ENCODE assay signal across 1 cellular context in the genomic region with DNA sequence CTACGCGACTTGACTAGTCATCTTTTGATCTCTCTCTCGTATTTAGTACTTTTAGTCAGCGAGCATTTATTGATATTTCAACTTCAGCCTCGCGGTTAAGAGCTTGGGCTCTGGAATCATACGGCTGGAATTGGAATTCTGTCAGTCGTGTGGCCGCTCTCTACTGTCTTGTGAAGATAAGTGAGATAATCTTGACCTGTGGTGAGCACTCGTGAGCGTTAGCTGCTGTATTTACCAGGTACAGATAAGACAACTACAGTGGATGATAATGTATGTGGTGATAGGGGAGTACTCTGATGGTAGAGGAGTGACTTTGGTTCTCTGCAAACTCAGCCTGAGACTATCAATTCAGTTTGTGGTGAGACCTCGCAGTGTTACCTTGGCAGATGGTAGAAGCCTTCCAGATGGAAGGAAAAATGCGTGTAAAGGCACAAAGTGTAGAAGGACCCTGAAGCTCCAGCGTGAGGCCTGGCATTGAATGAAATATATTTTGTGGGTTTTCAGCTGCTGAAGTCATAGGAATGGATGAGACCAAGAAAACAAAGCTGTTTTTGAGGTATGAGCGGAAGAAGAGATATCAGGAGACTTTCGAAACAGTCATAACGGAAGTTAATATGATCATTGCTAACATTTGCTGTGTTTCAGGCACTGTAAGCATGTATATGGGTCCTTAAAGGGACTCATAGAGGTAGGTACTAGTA.
TF ChIP-seq lines count a peak whose summit lies in the region.

No MANE protein-coding gene starts in this region.

TF ChIP-seq in K562, 482 proteins besides CTCF, POLR2A, EP300 and RAD21 (continued from another document and continues in another):
- TF ChIP-seq, protein P1, sequence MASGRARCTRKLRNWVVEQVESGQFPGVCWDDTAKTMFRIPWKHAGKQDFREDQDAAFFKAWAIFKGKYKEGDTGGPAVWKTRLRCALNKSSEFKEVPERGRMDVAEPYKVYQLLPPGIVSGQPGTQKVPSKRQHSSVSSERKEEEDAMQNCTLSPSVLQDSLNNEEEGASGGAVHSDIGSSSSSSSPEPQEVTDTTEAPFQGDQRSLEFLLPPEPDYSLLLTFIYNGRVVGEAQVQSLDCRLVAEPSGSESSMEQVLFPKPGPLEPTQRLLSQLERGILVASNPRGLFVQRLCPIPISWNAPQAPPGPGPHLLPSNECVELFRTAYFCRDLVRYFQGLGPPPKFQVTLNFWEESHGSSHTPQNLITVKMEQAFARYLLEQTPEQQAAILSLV (tag; IDR thresholded peaks at IDR 0.05): no peak
- TF ChIP-seq, protein P2, sequence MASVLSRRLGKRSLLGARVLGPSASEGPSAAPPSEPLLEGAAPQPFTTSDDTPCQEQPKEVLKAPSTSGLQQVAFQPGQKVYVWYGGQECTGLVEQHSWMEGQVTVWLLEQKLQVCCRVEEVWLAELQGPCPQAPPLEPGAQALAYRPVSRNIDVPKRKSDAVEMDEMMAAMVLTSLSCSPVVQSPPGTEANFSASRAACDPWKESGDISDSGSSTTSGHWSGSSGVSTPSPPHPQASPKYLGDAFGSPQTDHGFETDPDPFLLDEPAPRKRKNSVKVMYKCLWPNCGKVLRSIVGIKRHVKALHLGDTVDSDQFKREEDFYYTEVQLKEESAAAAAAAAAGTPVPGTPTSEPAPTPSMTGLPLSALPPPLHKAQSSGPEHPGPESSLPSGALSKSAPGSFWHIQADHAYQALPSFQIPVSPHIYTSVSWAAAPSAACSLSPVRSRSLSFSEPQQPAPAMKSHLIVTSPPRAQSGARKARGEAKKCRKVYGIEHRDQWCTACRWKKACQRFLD (CRISPR knock-in tag; IDR thresholded peaks at IDR 0.05): peak; percentile 43; the same call in 1 of the 2 replicates
- TF ChIP-seq, protein P3, sequence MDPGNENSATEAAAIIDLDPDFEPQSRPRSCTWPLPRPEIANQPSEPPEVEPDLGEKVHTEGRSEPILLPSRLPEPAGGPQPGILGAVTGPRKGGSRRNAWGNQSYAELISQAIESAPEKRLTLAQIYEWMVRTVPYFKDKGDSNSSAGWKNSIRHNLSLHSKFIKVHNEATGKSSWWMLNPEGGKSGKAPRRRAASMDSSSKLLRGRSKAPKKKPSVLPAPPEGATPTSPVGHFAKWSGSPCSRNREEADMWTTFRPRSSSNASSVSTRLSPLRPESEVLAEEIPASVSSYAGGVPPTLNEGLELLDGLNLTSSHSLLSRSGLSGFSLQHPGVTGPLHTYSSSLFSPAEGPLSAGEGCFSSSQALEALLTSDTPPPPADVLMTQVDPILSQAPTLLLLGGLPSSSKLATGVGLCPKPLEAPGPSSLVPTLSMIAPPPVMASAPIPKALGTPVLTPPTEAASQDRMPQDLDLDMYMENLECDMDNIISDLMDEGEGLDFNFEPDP (CRISPR knock-in tag; IDR thresholded peaks at IDR 0.05): no peak
- TF ChIP-seq FOXA1 (IDR thresholded peaks at IDR 0.05; ENCODE audit: borderline replicate concordance) (no peak), SRSF3 (IDR thresholded peaks at IDR 0.05; ENCODE audit: insufficient read depth, low read length) (no peak), FOXK2 (conservative IDR thresholded peaks at IDR 0.05 in 1 of 2, IDR thresholded peaks at IDR 0.05 in 1 of 2; ENCODE audit: low read depth in 2 of 2) (peak in 1 of 2 experiments; percentile 62; a peak in 2 of 4 replicates), ZBTB7A (IDR thresholded peaks at IDR 0.05; ENCODE audit: borderline replicate concordance, control insufficient read depth, low read depth, low read length) (no peak), RBM25 (IDR thresholded peaks at IDR 0.05; ENCODE audit: low read depth, low read length, severe bottlenecking) (no peak), ZC3H8 (IDR thresholded peaks at IDR 0.05) (no peak), ZNF717 (CRISPR knock-in tag; IDR thresholded peaks at IDR 0.05) (no peak), ZNF311 (CRISPR knock-in tag; IDR thresholded peaks at IDR 0.05) (no peak), CHD2 (IDR thresholded peaks at IDR 0.05; ENCODE audit: low read depth, low read length) (no peak), ZNF766 (CRISPR knock-in tag; conservative IDR thresholded peaks at IDR 0.05) (0 out of 2 replicates have a peak, but pooled peaks have one; percentile 32), ZNF347 (CRISPR knock-in tag; IDR thresholded peaks at IDR 0.05; ENCODE audit: low read depth) (no peak), ZNF408 (CRISPR knock-in tag; IDR thresholded peaks at IDR 0.05; ENCODE audit: low read depth) (no peak), NEUROD1 (IDR thresholded peaks at IDR 0.05; ENCODE audit: borderline replicate concordance, low read depth, low read length, partially characterized antibody) (peak; percentile 22), NR3C1 (CRISPR knock-in tag; IDR thresholded peaks at IDR 0.05) (no peak), ZNF584 (CRISPR knock-in tag; IDR thresholded peaks at IDR 0.05; ENCODE audit: low read depth) (no peak), BMI1 (IDR thresholded peaks at IDR 0.05; ENCODE audit: low read length) (no peak), ASH1L (IDR thresholded peaks at IDR 0.05; ENCODE audit: borderline replicate concordance, low read depth, partially characterized antibody) (no peak), HNRNPK (IDR thresholded peaks at IDR 0.05; ENCODE audit: low read depth, low read length, poor library complexity, severe bottlenecking) (no peak), JUNB (CRISPR knock-in tag; conservative IDR thresholded peaks at IDR 0.05) (no peak), HNRNPLL (IDR thresholded peaks at IDR 0.05; ENCODE audit: low read depth, low read length, poor library complexity, severe bottlenecking) (no peak), GTF2A2 (tag; IDR thresholded peaks at IDR 0.05) (no peak), HLTF (IDR thresholded peaks at IDR 0.05) (no peak), JUND (IDR thresholded peaks at IDR 0.05; ENCODE audit: borderline replicate concordance, low read depth, low read length) (peak; percentile 65; the same call in 1 of the 2 replicates), JUND (tag; IDR thresholded peaks at IDR 0.05; ENCODE audit: borderline replicate concordance, low read depth, low read length) (no peak; the same call in 2 of the 3 replicates), FOXA3 (CRISPR knock-in tag; conservative IDR thresholded peaks at IDR 0.05 in 1 of 2, IDR thresholded peaks at IDR 0.05 in 1 of 2) (peak in 1 of 2 experiments; percentile 96; a peak in 3 of 4 replicates)
- TF ChIP-seq, protein P4, sequence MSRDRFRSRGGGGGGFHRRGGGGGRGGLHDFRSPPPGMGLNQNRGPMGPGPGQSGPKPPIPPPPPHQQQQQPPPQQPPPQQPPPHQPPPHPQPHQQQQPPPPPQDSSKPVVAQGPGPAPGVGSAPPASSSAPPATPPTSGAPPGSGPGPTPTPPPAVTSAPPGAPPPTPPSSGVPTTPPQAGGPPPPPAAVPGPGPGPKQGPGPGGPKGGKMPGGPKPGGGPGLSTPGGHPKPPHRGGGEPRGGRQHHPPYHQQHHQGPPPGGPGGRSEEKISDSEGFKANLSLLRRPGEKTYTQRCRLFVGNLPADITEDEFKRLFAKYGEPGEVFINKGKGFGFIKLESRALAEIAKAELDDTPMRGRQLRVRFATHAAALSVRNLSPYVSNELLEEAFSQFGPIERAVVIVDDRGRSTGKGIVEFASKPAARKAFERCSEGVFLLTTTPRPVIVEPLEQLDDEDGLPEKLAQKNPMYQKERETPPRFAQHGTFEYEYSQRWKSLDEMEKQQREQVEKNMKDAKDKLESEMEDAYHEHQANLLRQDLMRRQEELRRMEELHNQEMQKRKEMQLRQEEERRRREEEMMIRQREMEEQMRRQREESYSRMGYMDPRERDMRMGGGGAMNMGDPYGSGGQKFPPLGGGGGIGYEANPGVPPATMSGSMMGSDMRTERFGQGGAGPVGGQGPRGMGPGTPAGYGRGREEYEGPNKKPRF (IDR thresholded peaks at IDR 0.05; ENCODE audit: low read depth, low read length): no peak
- TF ChIP-seq, protein P5, sequence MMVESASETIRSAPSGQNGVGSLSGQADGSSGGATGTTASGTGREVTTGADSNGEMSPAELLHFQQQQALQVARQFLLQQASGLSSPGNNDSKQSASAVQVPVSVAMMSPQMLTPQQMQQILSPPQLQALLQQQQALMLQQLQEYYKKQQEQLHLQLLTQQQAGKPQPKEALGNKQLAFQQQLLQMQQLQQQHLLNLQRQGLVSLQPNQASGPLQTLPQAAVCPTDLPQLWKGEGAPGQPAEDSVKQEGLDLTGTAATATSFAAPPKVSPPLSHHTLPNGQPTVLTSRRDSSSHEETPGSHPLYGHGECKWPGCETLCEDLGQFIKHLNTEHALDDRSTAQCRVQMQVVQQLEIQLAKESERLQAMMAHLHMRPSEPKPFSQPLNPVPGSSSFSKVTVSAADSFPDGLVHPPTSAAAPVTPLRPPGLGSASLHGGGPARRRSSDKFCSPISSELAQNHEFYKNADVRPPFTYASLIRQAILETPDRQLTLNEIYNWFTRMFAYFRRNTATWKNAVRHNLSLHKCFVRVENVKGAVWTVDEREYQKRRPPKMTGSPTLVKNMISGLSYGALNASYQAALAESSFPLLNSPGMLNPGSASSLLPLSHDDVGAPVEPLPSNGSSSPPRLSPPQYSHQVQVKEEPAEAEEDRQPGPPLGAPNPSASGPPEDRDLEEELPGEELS (CRISPR knock-in tag; IDR thresholded peaks at IDR 0.05; ENCODE audit: borderline replicate concordance): no peak
- TF ChIP-seq, protein P6, sequence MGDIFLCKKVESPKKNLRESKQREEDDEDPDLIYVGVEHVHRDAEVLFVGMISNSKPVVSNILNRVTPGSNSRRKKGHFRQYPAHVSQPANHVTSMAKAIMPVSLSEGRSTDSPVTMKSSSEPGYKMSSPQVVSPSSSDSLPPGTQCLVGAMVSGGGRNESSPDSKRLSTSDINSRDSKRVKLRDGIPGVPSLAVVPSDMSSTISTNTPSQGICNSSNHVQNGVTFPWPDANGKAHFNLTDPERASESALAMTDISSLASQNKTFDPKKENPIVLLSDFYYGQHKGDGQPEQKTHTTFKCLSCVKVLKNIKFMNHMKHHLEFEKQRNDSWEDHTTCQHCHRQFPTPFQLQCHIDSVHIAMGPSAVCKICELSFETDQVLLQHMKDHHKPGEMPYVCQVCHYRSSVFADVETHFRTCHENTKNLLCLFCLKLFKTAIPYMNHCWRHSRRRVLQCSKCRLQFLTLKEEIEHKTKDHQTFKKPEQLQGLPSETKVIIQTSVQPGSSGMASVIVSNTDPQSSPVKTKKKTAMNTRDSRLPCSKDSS (IDR thresholded peaks at IDR 0.05; ENCODE audit: low read depth, partially characterized antibody): no peak
- TF ChIP-seq, protein P7, sequence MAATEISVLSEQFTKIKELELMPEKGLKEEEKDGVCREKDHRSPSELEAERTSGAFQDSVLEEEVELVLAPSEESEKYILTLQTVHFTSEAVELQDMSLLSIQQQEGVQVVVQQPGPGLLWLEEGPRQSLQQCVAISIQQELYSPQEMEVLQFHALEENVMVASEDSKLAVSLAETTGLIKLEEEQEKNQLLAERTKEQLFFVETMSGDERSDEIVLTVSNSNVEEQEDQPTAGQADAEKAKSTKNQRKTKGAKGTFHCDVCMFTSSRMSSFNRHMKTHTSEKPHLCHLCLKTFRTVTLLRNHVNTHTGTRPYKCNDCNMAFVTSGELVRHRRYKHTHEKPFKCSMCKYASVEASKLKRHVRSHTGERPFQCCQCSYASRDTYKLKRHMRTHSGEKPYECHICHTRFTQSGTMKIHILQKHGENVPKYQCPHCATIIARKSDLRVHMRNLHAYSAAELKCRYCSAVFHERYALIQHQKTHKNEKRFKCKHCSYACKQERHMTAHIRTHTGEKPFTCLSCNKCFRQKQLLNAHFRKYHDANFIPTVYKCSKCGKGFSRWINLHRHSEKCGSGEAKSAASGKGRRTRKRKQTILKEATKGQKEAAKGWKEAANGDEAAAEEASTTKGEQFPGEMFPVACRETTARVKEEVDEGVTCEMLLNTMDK (IDR thresholded peaks at IDR 0.05; ENCODE audit: borderline replicate concordance, insufficient read depth, low read depth, low read length, poor library complexity, severe bottlenecking): no peak
- TF ChIP-seq, protein P8, sequence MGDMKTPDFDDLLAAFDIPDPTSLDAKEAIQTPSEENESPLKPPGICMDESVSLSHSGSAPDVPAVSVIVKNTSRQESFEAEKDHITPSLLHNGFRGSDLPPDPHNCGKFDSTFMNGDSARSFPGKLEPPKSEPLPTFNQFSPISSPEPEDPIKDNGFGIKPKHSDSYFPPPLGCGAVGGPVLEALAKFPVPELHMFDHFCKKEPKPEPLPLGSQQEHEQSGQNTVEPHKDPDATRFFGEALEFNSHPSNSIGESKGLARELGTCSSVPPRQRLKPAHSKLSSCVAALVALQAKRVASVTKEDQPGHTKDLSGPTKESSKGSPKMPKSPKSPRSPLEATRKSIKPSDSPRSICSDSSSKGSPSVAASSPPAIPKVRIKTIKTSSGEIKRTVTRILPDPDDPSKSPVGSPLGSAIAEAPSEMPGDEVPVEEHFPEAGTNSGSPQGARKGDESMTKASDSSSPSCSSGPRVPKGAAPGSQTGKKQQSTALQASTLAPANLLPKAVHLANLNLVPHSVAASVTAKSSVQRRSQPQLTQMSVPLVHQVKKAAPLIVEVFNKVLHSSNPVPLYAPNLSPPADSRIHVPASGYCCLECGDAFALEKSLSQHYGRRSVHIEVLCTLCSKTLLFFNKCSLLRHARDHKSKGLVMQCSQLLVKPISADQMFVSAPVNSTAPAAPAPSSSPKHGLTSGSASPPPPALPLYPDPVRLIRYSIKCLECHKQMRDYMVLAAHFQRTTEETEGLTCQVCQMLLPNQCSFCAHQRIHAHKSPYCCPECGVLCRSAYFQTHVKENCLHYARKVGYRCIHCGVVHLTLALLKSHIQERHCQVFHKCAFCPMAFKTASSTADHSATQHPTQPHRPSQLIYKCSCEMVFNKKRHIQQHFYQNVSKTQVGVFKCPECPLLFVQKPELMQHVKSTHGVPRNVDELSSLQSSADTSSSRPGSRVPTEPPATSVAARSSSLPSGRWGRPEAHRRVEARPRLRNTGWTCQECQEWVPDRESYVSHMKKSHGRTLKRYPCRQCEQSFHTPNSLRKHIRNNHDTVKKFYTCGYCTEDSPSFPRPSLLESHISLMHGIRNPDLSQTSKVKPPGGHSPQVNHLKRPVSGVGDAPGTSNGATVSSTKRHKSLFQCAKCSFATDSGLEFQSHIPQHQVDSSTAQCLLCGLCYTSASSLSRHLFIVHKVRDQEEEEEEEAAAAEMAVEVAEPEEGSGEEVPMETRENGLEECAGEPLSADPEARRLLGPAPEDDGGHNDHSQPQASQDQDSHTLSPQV (IDR thresholded peaks at IDR 0.05): no peak
- TF ChIP-seq, protein P9, sequence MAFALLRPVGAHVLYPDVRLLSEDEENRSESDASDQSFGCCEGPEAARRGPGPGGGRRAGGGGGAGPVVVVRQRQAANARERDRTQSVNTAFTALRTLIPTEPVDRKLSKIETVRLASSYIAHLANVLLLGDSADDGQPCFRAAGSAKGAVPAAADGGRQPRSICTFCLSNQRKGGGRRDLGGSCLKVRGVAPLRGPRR (CRISPR knock-in tag; IDR thresholded peaks at IDR 0.05): no peak
